Comparison of ENCODE assay signal across 10 cellular contexts in the genomic region with DNA sequence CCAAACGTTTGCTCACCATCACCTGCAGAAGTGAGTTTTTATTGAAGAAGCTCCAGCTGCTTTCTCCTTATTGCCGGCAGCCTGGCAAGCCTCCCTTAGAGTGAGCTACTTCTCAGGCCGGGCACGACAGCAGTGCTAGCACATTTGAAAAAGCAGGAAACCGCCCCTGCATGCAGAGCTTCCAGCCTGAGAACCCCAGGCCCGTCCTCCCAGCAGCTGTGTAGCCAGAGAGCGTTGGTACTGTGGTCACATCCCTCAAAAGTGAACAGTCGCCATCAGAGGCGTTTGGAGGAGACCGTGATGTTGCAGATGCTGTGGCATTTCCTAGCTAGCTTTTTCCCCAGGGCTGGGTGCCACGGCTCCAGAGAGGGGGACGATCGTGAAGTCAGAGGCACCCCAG. TPM values are rescaled to one million over a fixed set of nuclear protein-coding genes. Genes with fewer than 3 reads are reported as not detected.
DNase-seq lines count a peak whose midpoint lies in the region; ATAC-seq and TF ChIP-seq lines count a peak whose summit lies in the region.
"Had no signal": no experiment of that assay in that cellular context is flagged by ENCODE, and none has a peak within 500 bp of the region (broad histone marks: within the 10 kb centered on the region; RNA-seq: fewer than 3 reads in every experiment).

No MANE protein-coding gene starts in this region.

- in situ Hi-C loops in ACHN (cut with HindIII; ENCODE audit: low pct_ligation_motif_present, low pct_unique_long_range_greater_than_20kb, low sequenced_read_pairs), result no loop called here

- H3K4me3 Mint-ChIP-seq in CD8-positive, alpha-beta T cell, result peak overlapping the region; percentile 77
- peak overlapping the region; percentile 54 for H3K4me3 Mint-ChIP-seq in activated CD8-positive, alpha-beta T cell treated with anti-CD3 and anti-CD28 coated beads for 36 hours
- H3K4me3 Mint-ChIP-seq in Calu3 (ENCODE audit: low read depth, unreplicated experiment), result no peak overlapping the region

- H3K9me3 ChIP-seq in CD8-positive, alpha-beta T cell (ENCODE audit: low read length), result no peaks in the 10 kb centered on the region
- H3K9me3 ChIP-seq in colonic mucosa, result no peaks in the 10 kb centered on the region

- no TSS peak for BruUV-seq in Calu3 (replicated peaks; lab: Mats Ljungman, UMichigan)

- H3K27me3 Mint-ChIP-seq in CD8-positive, alpha-beta T cell (ENCODE audit: low read depth), result no peaks in the 10 kb centered on the region
- H3K27me3 Mint-ChIP-seq in activated CD8-positive, alpha-beta T cell treated with anti-CD3 and anti-CD28 coated beads for 36 hours, result no peaks in the 10 kb centered on the region
- H3K27me3 Mint-ChIP-seq in Calu3 (ENCODE audit: unreplicated experiment), result no peaks in the 10 kb centered on the region

- POLR2A ChIA-PET in CD8-positive, alpha-beta T cell (lab: Charles Lee), result interaction anchor here (0.6 to 4.6 kb wide), 12 partner anchors 8 to 111 kb away, joined by 3 to 24 read pairs (median 4); partner anchors contain the start of genes EEIG1, NAIF1 and SLC25A25
- POLR2A ChIA-PET in activated CD8-positive, alpha-beta T cell treated with anti-CD3 and anti-CD28 coated beads for 36 hours (lab: Charles Lee), result interaction anchor here (0.7 to 2.2 kb wide), 6 partner anchors 9 to 156 kb away, joined by 3 to 10 read pairs (median 4); no protein-coding TSS in a partner anchor

- no peaks in the 10 kb centered on the region for H3K9me3 Mint-ChIP-seq in CD8-positive, alpha-beta T cell
- H3K9me3 Mint-ChIP-seq in activated CD8-positive, alpha-beta T cell treated with anti-CD3 and anti-CD28 coated beads for 36 hours, result no peaks in the 10 kb centered on the region
- no peaks in the 10 kb centered on the region for H3K9me3 Mint-ChIP-seq in Calu3 (ENCODE audit: low read depth, unreplicated experiment)

- no peak overlapping the region for H3K27ac ChIP-seq in CD8-positive, alpha-beta T cell (ENCODE audit: low read depth, low read length)
- no peak overlapping the region for H3K27ac ChIP-seq in colonic mucosa

- no peak for ATAC-seq in CD8-positive, alpha-beta T cell
- ATAC-seq in activated CD8-positive, alpha-beta T cell treated with anti-CD3 and anti-CD28 coated beads for 36 hours, result no peak
- ATAC-seq in HG03565 (IDR thresholded peaks at IDR 0.05; ENCODE audit: unreplicated experiment), result no peak

- CTCF ChIA-PET in CD8-positive, alpha-beta T cell (lab: Charles Lee), result interaction anchor here (0.7 to 7.6 kb wide), 14 partner anchors 8 to 271 kb away, joined by 3 to 64 read pairs (median 6); partner anchors contain the start of gene EEIG1
- CTCF ChIA-PET in activated CD8-positive, alpha-beta T cell treated with anti-CD3 and anti-CD28 coated beads for 36 hours (lab: Charles Lee), result interaction anchor here (0.9 to 10.5 kb wide), 5 partner anchors 11 to 149 kb away, joined by 3 to 94 read pairs (median 4); no protein-coding TSS in a partner anchor
- CTCF ChIA-PET in Calu3 (lab: Charles Lee), result interaction anchor here (0.7 kb wide), 1 partner anchor 26 kb away, joined by 4 read pairs; no protein-coding TSS in a partner anchor

- H3K27me3 ChIP-seq in CD8-positive, alpha-beta T cell (ENCODE audit: insufficient read depth, low read length), result no peaks in the 10 kb centered on the region
- no peaks in the 10 kb centered on the region for H3K27me3 ChIP-seq in colonic mucosa

- peak overlapping the region; percentile 93 for H3K27ac Mint-ChIP-seq in CD8-positive, alpha-beta T cell
- peak overlapping the region; percentile 78 for H3K27ac Mint-ChIP-seq in activated CD8-positive, alpha-beta T cell treated with anti-CD3 and anti-CD28 coated beads for 36 hours
- no peak overlapping the region for H3K27ac Mint-ChIP-seq in Calu3 (ENCODE audit: unreplicated experiment)

- TF ChIP-seq CTCF in CD8-positive, alpha-beta T cell (IDR thresholded peaks at IDR 0.05), result no peak
- TF ChIP-seq CTCF in activated CD8-positive, alpha-beta T cell treated with anti-CD3 and anti-CD28 coated beads for 36 hours (IDR thresholded peaks at IDR 0.05), result no peak
- TF ChIP-seq CTCF in fibroblast of mammary gland (conservative IDR thresholded peaks at IDR 0.05; ENCODE audit: control insufficient read depth, insufficient read depth, low read depth, low read length), result no peak
- no peak for TF ChIP-seq CTCF in retinal pigment epithelial cell (conservative IDR thresholded peaks at IDR 0.05; ENCODE audit: low read depth, low read length)
- no peak for TF ChIP-seq CTCF in colonic mucosa (IDR thresholded peaks at IDR 0.05)
- no peak for TF ChIP-seq CTCF in Calu3 (IDR thresholded peaks at IDR 0.05; ENCODE audit: unreplicated experiment)

- H3K4me1 ChIP-seq in CD8-positive, alpha-beta T cell (ENCODE audit: insufficient read depth, low read length), result peaks cover 77% of the 10 kb centered on the region
- peaks cover 6% of the 10 kb centered on the region for H3K4me1 ChIP-seq in colonic mucosa

- no peak overlapping the region for H3K4me3 ChIP-seq in CD8-positive, alpha-beta T cell (ENCODE audit: low read depth, low read length)
- H3K4me3 ChIP-seq in fibroblast of mammary gland (ENCODE audit: control insufficient read depth, low read depth, low read length) (peak overlapping the region; percentile 55), retinal pigment epithelial cell (ENCODE audit: low read length) (peak overlapping the region; percentile 27), colonic mucosa (no peak overlapping the region)

- no peak overlapping the region for H3K9ac ChIP-seq in colonic mucosa (ENCODE audit: low read depth in 2 of 2, low read length in 2 of 2)

- H3K36me3 ChIP-seq in CD8-positive, alpha-beta T cell (ENCODE audit: insufficient read depth, low read length), result peaks cover 8% of the 10 kb centered on the region
- H3K36me3 ChIP-seq in colonic mucosa, result no peaks in the 10 kb centered on the region

- DNase-seq in CD8-positive, alpha-beta T cell, result no peak
- no peak for DNase-seq in activated CD8-positive, alpha-beta T cell treated with anti-CD3 and anti-CD28 coated beads for 36 hours
- DNase-seq in fibroblast of mammary gland (ENCODE audit: low read depth) (no peak), retinal pigment epithelial cell (ENCODE audit: low read depth) (no peak), colonic mucosa (no peak), Calu3 (no peak), ACHN (no peak)
- DNase-seq: activated effector memory CD4-positive, alpha-beta T cell treated with Interleukin-2 at 50 U/mL for 16 hours; NCI-H146 had no signal

- H3K4me1 Mint-ChIP-seq in CD8-positive, alpha-beta T cell (ENCODE audit: low read depth), result peaks cover 70% of the 10 kb centered on the region
- peaks cover 68% of the 10 kb centered on the region for H3K4me1 Mint-ChIP-seq in activated CD8-positive, alpha-beta T cell treated with anti-CD3 and anti-CD28 coated beads for 36 hours (ENCODE audit: low read depth)
- H3K4me1 Mint-ChIP-seq in Calu3 (ENCODE audit: low read depth, unreplicated experiment), result peaks cover 33% of the 10 kb centered on the region

- H3K36me3 Mint-ChIP-seq in CD8-positive, alpha-beta T cell, result peaks cover 21% of the 10 kb centered on the region
- H3K36me3 Mint-ChIP-seq in activated CD8-positive, alpha-beta T cell treated with anti-CD3 and anti-CD28 coated beads for 36 hours (ENCODE audit: low read depth), result peaks cover 11% of the 10 kb centered on the region
- peaks cover 25% of the 10 kb centered on the region for H3K36me3 Mint-ChIP-seq in Calu3 (ENCODE audit: insufficient read depth, unreplicated experiment)

- intact Hi-C loops in CD8-positive, alpha-beta T cell (cut with DNase I, micrococcal nuclease), result loop anchor here in 1 of 2 experiments (5.0 kb wide), 1 partner anchor 39 kb away; no protein-coding TSS in a partner anchor
- intact Hi-C loops in activated CD8-positive, alpha-beta T cell treated with anti-CD3 and anti-CD28 coated beads for 36 hours (cut with micrococcal nuclease), result no loop called here
- intact Hi-C loops in colonic mucosa (cut with DNase I) (no loop called here), Calu3 (cut with micrococcal nuclease; ENCODE audit: unreplicated experiment) (no loop called here)

RNA-seq across cellular contexts. Expression of gene SLC25A25, which starts 23.5 kb away (rescaled TPM):
- total RNA-seq in CD8-positive, alpha-beta T cell, result 10 to 100 TPM; 12.1 to 12.2 TPM
- total RNA-seq in activated CD8-positive, alpha-beta T cell treated with anti-CD3 and anti-CD28 coated beads for 36 hours, result 10 to 100 TPM; 12.9 to 14.6 TPM
- 10 to 100 TPM; 12.3 to 19.7 TPM for total RNA-seq in colonic mucosa
- total RNA-seq in Calu3 (2022), result 19.5 and 22.1 TPM in 2 replicates

RNA-seq across cellular contexts. Expression of gene NAIF1, which starts 24.5 kb away (rescaled TPM):
- total RNA-seq in CD8-positive, alpha-beta T cell, result 10 to 100 TPM; 14.4 to 15.0 TPM
- 10 to 100 TPM in 1 of 2 experiments, 1 to 10 TPM in 1; 8.4 to 11.8 TPM for total RNA-seq in activated CD8-positive, alpha-beta T cell treated with anti-CD3 and anti-CD28 coated beads for 36 hours
- total RNA-seq in colonic mucosa (10 to 100 TPM; 10.8 to 11.6 TPM), Calu3 (2022) (6.7 and 9.0 TPM in 2 replicates)

RNA-seq across cellular contexts. Expression of gene PTGES2, which starts 36.0 kb away (rescaled TPM):
- 10 to 100 TPM; 38.8 to 44.6 TPM for total RNA-seq in CD8-positive, alpha-beta T cell
- 10 to 100 TPM; 40.8 to 49.5 TPM for total RNA-seq in activated CD8-positive, alpha-beta T cell treated with anti-CD3 and anti-CD28 coated beads for 36 hours
- total RNA-seq in colonic mucosa (100 to 1,000 TPM in 1 of 2 donors, 10 to 100 TPM in 1; 93.7 to 142 TPM), Calu3 (2022) (121 and 137 TPM in 2 replicates)

RNA-seq across cellular contexts. Expression of gene LCN2, which starts 57.7 kb away (rescaled TPM):
- not detected for total RNA-seq in CD8-positive, alpha-beta T cell
- not detected for total RNA-seq in activated CD8-positive, alpha-beta T cell treated with anti-CD3 and anti-CD28 coated beads for 36 hours
- total RNA-seq in colonic mucosa (100 to 1,000 TPM; 162 to 374 TPM), Calu3 (2022) (2,733 and 4,208 TPM in 2 replicates)

Comparison
In these comparisons a context has a peak if more than half of its experiments do, and no peak if none do; other contexts are left out.
1. H3K4me3 ChIP-seq: peak in fibroblast of mammary gland (single experiment) and retinal pigment epithelial cell (single experiment); none in CD8-positive, alpha-beta T cell (single experiment) and colonic mucosa (single experiment).